Comparison of ENCODE assay signal across 9 cellular contexts in genomic region chr6:161618816-161619454, GRCh38.
DNase-seq lines count a peak whose midpoint lies in the region; ATAC-seq, FAIRE-seq and TF ChIP-seq lines count a peak whose summit lies in the region.
"Had no signal": no experiment of that assay in that cellular context is flagged by ENCODE, and none has a peak within 500 bp of the region (broad histone marks: within the 10 kb centered on the region; RNA-seq: fewer than 3 reads in every experiment).

No MANE protein-coding gene starts in this region.

- no peak for FAIRE-seq in small intestine (lab: Jason Lieb, UNC)
- no peak for FAIRE-seq in GM12892 (lab: Jason Lieb, UNC)

- peaks cover 1% of the 10 kb centered on the region for H3K9me3 ChIP-seq in small intestine (ENCODE audit: control insufficient read depth, low read depth)

- H3K4me3 ChIP-seq in small intestine (ENCODE audit: low read depth in 1 of 2, low read length in 2 of 2), result no peak overlapping the region

- H3K27me3 Mint-ChIP-seq in activated CD4-positive, alpha-beta T cell treated with anti-CD3 and anti-CD28 coated beads for 36 hours, result no peaks in the 10 kb centered on the region

- POLR2A ChIA-PET in activated CD4-positive, alpha-beta T cell treated with anti-CD3 and anti-CD28 coated beads for 36 hours (lab: Charles Lee), result no interaction called here

- intact Hi-C loops in activated CD4-positive, alpha-beta T cell treated with anti-CD3 and anti-CD28 coated beads for 36 hours (cut with DNase I, micrococcal nuclease), result no loop called here

- no peak overlapping the region for H3K27ac Mint-ChIP-seq in activated CD4-positive, alpha-beta T cell treated with anti-CD3 and anti-CD28 coated beads for 36 hours

- 60 to 75% (median 72%) methylated on average over 9 of the region's 9 CpGs for WGBS in small intestine, 3 donors

- H3K4me1 Mint-ChIP-seq in activated CD4-positive, alpha-beta T cell treated with anti-CD3 and anti-CD28 coated beads for 36 hours, result no peaks in the 10 kb centered on the region

- H3K4me1 ChIP-seq in small intestine (ENCODE audit: control insufficient read depth in 2 of 2, insufficient read depth in 1 of 2, low read depth in 1 of 2, low read length in 1 of 2), result no peaks in the 10 kb centered on the region

- CTCF ChIA-PET in activated CD4-positive, alpha-beta T cell treated with anti-CD3 and anti-CD28 coated beads for 36 hours (lab: Charles Lee), result interaction anchor here (0.8 kb wide), 1 partner anchor 10 kb away, joined by 5 read pairs; no protein-coding TSS in a partner anchor

- no peak overlapping the region for H3K27ac ChIP-seq in small intestine (ENCODE audit: low read depth in 1 of 2, low read length in 1 of 2)

- TF ChIP-seq POLR2A in GM12892 (IDR thresholded peaks at IDR 0.05; ENCODE audit: low read depth, low read length), result no peak

- H3K27me3 ChIP-seq in small intestine (ENCODE audit: control insufficient read depth in 2 of 2, insufficient read depth in 2 of 2, low read length in 2 of 2), result no peaks in the 10 kb centered on the region

- no peak overlapping the region for H3K4me3 Mint-ChIP-seq in activated CD4-positive, alpha-beta T cell treated with anti-CD3 and anti-CD28 coated beads for 36 hours

- no peaks in the 10 kb centered on the region for H3K36me3 Mint-ChIP-seq in activated CD4-positive, alpha-beta T cell treated with anti-CD3 and anti-CD28 coated beads for 36 hours (ENCODE audit: low read depth)

- H3K9me3 Mint-ChIP-seq in activated CD4-positive, alpha-beta T cell treated with anti-CD3 and anti-CD28 coated beads for 36 hours (ENCODE audit: low read depth), result no peaks in the 10 kb centered on the region

- peak; percentile 7 for DNase-seq in activated CD4-positive, alpha-beta T cell treated with anti-CD3 and anti-CD28 coated beads for 36 hours
- DNase-seq in activated CD4-positive, alpha-beta T cell treated with anti-CD3 and anti-CD28 coated beads for 4 hours, result no peak
- peak; percentile 82 for DNase-seq in RPMI7951 (ENCODE audit: low read depth)
- DNase-seq in glomerular visceral epithelial cell (ENCODE audit: extremely low spot score), result peak; percentile 81
- peak; percentile 2 for DNase-seq in small intestine
- DNase-seq in COR-L47 (lab: John Stamatoyannopoulos, UW), result no peak
- DNase-seq in activated CD4-positive, alpha-beta T cell treated with anti-CD3 and anti-CD28 coated beads for 48 hours, result no peak
- no peak for DNase-seq in GM12892 (ENCODE audit: insufficient read length)
- DNase-seq: DND-41 had no signal

- H3K36me3 ChIP-seq in small intestine (ENCODE audit: control insufficient read depth in 2 of 2, insufficient read depth in 2 of 2, low read length in 2 of 2), result no peaks in the 10 kb centered on the region

- ATAC-seq in activated CD4-positive, alpha-beta T cell treated with anti-CD3 and anti-CD28 coated beads for 36 hours, result no peak

Comparison
In these comparisons a context has a peak if more than half of its experiments do, and no peak if none do; other contexts are left out.
1. DNase-seq: peak in activated CD4-positive, alpha-beta T cell treated with anti-CD3 and anti-CD28 coated beads for 36 hours (single experiment), RPMI7951 (single experiment), glomerular visceral epithelial cell (single experiment) and small intestine (single experiment); none in activated CD4-positive, alpha-beta T cell treated with anti-CD3 and anti-CD28 coated beads for 4 hours (0 of 2), COR-L47 (single experiment), activated CD4-positive, alpha-beta T cell treated with anti-CD3 and anti-CD28 coated beads for 48 hours (single experiment) and GM12892 (single experiment).